25 cellular contexts compared by ENCODE assay signal in the genomic region with DNA sequence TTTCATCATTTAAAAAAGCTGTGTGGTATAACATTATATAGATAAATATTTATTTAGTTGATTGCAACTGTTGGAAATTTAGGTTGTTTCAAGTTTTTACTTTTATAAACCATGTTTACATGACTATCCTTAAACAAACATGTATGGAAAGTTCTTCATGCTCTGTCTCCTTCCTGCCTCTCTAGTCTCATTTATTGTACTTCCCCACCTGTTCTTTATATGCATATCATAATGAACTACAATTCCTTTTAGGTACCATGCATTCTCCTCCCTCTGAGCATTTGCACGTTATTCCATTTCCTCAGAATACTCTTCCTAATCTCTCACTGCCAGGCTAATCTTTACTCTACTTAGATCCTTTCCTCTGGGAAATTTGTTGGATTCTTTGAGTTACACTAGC. TPM values are rescaled to one million over a fixed set of nuclear protein-coding genes. Genes with fewer than 3 reads are reported as not detected.
DNase-seq lines count a peak whose midpoint lies in the region; ATAC-seq and TF ChIP-seq lines count a peak whose summit lies in the region.
"Had no signal": no experiment of that assay in that cellular context is flagged by ENCODE, and none has a peak within 500 bp of the region (broad histone marks: within the 10 kb centered on the region; RNA-seq: fewer than 3 reads in every experiment).

No MANE protein-coding gene starts in this region.

- DNase-seq in NCI-H510A treated with DMSO at 0.1 percent for 48 hours (lab: John Stamatoyannopoulos, UW) = peak; percentile 8
- DNase-seq in NCI-H510A (lab: John Stamatoyannopoulos, UW) = no peak
- DNase-seq in DMS53 treated with DMSO at 0.1 percent for 48 hours (lab: John Stamatoyannopoulos, UW; ENCODE audit: unreplicated experiment) = peak; percentile 17
- DNase-seq in mucosa of descending colon = no peak
- DNase-seq in stimulated activated CD4-positive, alpha-beta T cell treated with anti-CD3 and anti-CD28 coated beads, Interleukin-2, amount 100 ng/mL, for 48 hours = no peak
- DNase-seq in breast epithelium (ENCODE audit: low spot score in 2 of 2) = no peak
- DNase-seq: 8988T; ACHN; BE2C; C1 segment of cervical spinal cord; CD4-positive, alpha-beta memory T cell; CD4-positive, CD25-positive, alpha-beta regulatory T cell; CD8-positive, alpha-beta memory T cell; COR-L47; DMS 273 treated with DMSO at 0.1 percent for 48 hours; DMS153; DMS79; DND-41; EL; GDM1 had no signal

- H3K36me3 ChIP-seq in mucosa of descending colon (ENCODE audit: low read depth) = no peaks in the 10 kb centered on the region
- H3K36me3 ChIP-seq in breast epithelium = no peaks in the 10 kb centered on the region
- H3K36me3 ChIP-seq: BE2C, BLaER1 had no signal

- ATAC-seq in mucosa of descending colon = peak; percentile 85
- ATAC-seq: GM12878 had no signal

- TF ChIP-seq CTCF in mucosa of descending colon (IDR thresholded peaks at IDR 0.05) = no peak
- TF ChIP-seq CTCF in breast epithelium (IDR thresholded peaks at IDR 0.05) = no peak

- H3K4me1 ChIP-seq in mucosa of descending colon (ENCODE audit: low read depth) (peaks cover 9% of the 10 kb centered on the region), breast epithelium (no peaks in the 10 kb centered on the region)
- H3K4me1 ChIP-seq: BE2C, BLaER1 had no signal

- H3K27ac ChIP-seq in breast epithelium = no peak overlapping the region
- H3K27ac ChIP-seq: BLaER1 had no signal

- intact Hi-C loops in mucosa of descending colon (cut with DNase I, micrococcal nuclease) = no loop called here
- intact Hi-C loops in breast epithelium (cut with DNase I; ENCODE audit: low total_unique reads) = no loop called here

- no peaks in the 10 kb centered on the region for H3K27me3 ChIP-seq in breast epithelium
- H3K27me3 ChIP-seq: BE2C, BLaER1 had no signal

- H3K9me3 ChIP-seq in mucosa of descending colon (no peaks in the 10 kb centered on the region), breast epithelium (peaks cover 0 to 7% of the 10 kb centered on the region in 2 donors)
- H3K9me3 ChIP-seq: BE2C had no signal

- no peak for TF ChIP-seq POLR2A in breast epithelium (IDR thresholded peaks at IDR 0.05)

- H3K4me3 ChIP-seq in mucosa of descending colon (no peak overlapping the region), breast epithelium (no peak overlapping the region)
- H3K4me3 ChIP-seq: BLaER1, GM12878 had no signal

RNA-seq across cellular contexts. Expression of a gene that starts 16.9 kb away (rescaled TPM):
- total RNA-seq in mucosa of descending colon = 10 to 100 TPM in 2 of 3 donors, 1 to 10 TPM in 1; 6.2 to 18.6 (median 16.6) TPM
- not detected for total RNA-seq in breast epithelium
- total RNA-seq: A673; CD4-positive, alpha-beta memory T cell; CD4-positive, CD25-positive, alpha-beta regulatory T cell; CD8-positive, alpha-beta memory T cell; Daoy; G401; GM12878 had no signal

RNA-seq across cellular contexts. Expression of a gene that starts 54.8 kb away (rescaled TPM):
- 1 to 10 TPM in 1 of 3 donors, under 1 TPM in 2; 0.20 to 2.4 (median 0.80) TPM for total RNA-seq in mucosa of descending colon
- total RNA-seq in breast epithelium = 1 to 10 TPM in 1 of 3 donors, under 1 TPM in 1, not detected in 1; 0.66 to 2.3 TPM
- total RNA-seq: A673; CD4-positive, alpha-beta memory T cell; CD4-positive, CD25-positive, alpha-beta regulatory T cell; CD8-positive, alpha-beta memory T cell; Daoy; G401; GM12878 had no signal

Comparison
In these comparisons a context has a peak if more than half of its experiments do, and no peak if none do; other contexts are left out.
1. DNase-seq: peak in NCI-H510A treated with DMSO at 0.1 percent for 48 hours (single experiment) and DMS53 treated with DMSO at 0.1 percent for 48 hours (single experiment); none in NCI-H510A (single experiment), mucosa of descending colon (0 of 3), stimulated activated CD4-positive, alpha-beta T cell treated with anti-CD3 and anti-CD28 coated beads, Interleukin-2, amount 100 ng/mL, for 48 hours (0 of 2) and breast epithelium (0 of 2).
2. RNA of a gene that starts 16.9 kb away (total RNA-seq): 6.2 to 18.6 TPM in mucosa of descending colon; not detected in breast epithelium; every median in the first group is over 4 times any median in the second.